Comparison of ENCODE assay signal across 8 cellular contexts in the genomic region with DNA sequence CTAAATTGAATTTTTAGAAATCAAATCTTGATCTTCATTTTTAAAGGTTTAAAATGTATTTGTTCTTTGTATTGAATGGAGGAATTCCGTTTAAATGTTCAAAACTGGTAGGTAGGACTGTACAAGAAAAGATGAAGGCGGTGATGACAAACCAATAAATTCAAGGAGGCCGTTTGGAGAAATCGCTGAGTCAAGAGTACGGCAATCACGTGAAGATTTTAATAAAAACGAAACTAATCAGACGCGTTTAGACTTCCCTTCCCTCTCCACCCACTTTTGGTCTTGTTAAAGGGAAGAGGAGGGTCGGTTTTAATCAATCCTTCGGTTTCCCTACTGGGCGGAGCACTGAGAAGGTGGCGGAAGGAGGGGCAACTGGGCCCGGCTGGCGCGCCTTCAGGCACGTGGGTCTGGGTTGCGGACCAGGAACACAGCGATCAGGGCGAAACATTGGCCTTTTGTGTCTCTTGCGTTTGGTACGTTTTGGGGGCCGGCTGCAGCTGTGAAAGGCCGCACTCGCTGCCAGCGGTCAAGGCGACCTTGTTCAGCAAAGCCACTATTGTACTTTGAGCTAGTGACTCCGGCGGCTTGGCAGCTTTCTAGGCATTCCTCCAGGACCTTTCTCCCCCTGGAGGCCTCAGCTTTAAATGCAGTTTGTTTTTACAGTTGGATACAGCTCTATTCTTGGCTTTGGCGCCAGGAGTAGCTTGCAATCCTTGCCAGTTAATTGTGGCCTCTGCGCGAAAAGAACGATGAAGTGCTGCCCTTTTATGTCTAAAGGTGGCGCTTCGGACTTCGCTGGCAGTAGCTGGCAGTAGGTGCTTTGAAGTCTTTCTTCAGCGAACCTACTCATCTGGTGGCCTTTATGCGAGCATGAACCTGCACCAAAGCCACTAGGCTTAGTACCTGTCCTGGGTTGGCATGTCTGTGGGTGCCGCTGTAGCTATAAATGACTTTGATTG. TPM values are rescaled to one million over a fixed set of nuclear protein-coding genes. Genes with fewer than 3 reads are reported as not detected.
DNase-seq lines count a peak whose midpoint lies in the region; ATAC-seq and TF ChIP-seq lines count a peak whose summit lies in the region.

No MANE protein-coding gene starts in this region.

- H3K27ac Mint-ChIP-seq in CD14-positive monocyte, result peak overlapping the region; percentile 90 to 98 (median 95)
- H3K27ac Mint-ChIP-seq in activated CD4-positive, alpha-beta memory T cell treated with anti-CD3 and anti-CD28 coated beads for 36 hours, result peak overlapping the region; percentile 86

- H3K36me3 Mint-ChIP-seq in CD14-positive monocyte, result no peaks in the 10 kb centered on the region
- no peaks in the 10 kb centered on the region for H3K36me3 Mint-ChIP-seq in activated CD4-positive, alpha-beta memory T cell treated with anti-CD3 and anti-CD28 coated beads for 36 hours

- peak overlapping the region; percentile 83 to 88 for H3K4me3 Mint-ChIP-seq in CD14-positive monocyte
- peak overlapping the region; percentile 69 for H3K4me3 Mint-ChIP-seq in activated CD4-positive, alpha-beta memory T cell treated with anti-CD3 and anti-CD28 coated beads for 36 hours

- CTCF ChIA-PET in activated CD4-positive, alpha-beta memory T cell treated with anti-CD3 and anti-CD28 coated beads for 36 hours (lab: Charles Lee), result interaction anchor here (0.7 to 1.7 kb wide), 13 partner anchors 10 to 235 kb away, joined by 3 to 9 read pairs (median 4); partner anchors contain the start of genes CUL4B, MCTS1 and ZBTB33

- peak; percentile 45 for DNase-seq in CD14-positive monocyte (ENCODE audit: low spot score)
- DNase-seq in NCI-H526 (lab: John Stamatoyannopoulos, UW), result peak; percentile 86 to 87
- peak; percentile 69 for DNase-seq in activated CD4-positive, alpha-beta memory T cell treated with anti-CD3 and anti-CD28 coated beads for 36 hours
- peak; percentile 20 for DNase-seq in effector CD8-positive, alpha-beta T cell (lab: John Stamatoyannopoulos, UW)
- DNase-seq in lower lobe of right lung, result peak; percentile 69
- DNase-seq in stimulated activated CD4-positive, alpha-beta T cell treated with anti-CD3 and anti-CD28 coated beads, TNF-alpha, amount 100 ng/mL, for 4 hours (ENCODE audit: low read depth in 3 of 3), result peak in 2 of 3 experiments; percentile 25 to 33

- peak overlapping the region; percentile 88 for H3K27ac ChIP-seq in lower lobe of right lung

- H3K36me3 ChIP-seq in lower lobe of right lung, result no peaks in the 10 kb centered on the region

- no peaks in the 10 kb centered on the region for H3K9me3 ChIP-seq in lower lobe of right lung

- peaks cover 30% of the 10 kb centered on the region for H3K4me1 Mint-ChIP-seq in CD14-positive monocyte
- peaks cover 26% of the 10 kb centered on the region for H3K4me1 Mint-ChIP-seq in activated CD4-positive, alpha-beta memory T cell treated with anti-CD3 and anti-CD28 coated beads for 36 hours (ENCODE audit: low read depth)

- peak overlapping the region; percentile 55 for H3K4me3 ChIP-seq in lower lobe of right lung

- H3K27me3 Mint-ChIP-seq in CD14-positive monocyte (ENCODE audit: low read depth in 3 of 3), result peaks cover 0 to 14% (median 3%) of the 10 kb centered on the region in 3 donors
- no peaks in the 10 kb centered on the region for H3K27me3 Mint-ChIP-seq in activated CD4-positive, alpha-beta memory T cell treated with anti-CD3 and anti-CD28 coated beads for 36 hours

- H3K9me3 Mint-ChIP-seq in CD14-positive monocyte, result peaks cover 0 to 3% (median 0%) of the 10 kb centered on the region in 7 donors
- H3K9me3 Mint-ChIP-seq in activated CD4-positive, alpha-beta memory T cell treated with anti-CD3 and anti-CD28 coated beads for 36 hours, result no peaks in the 10 kb centered on the region

- TF ChIP-seq CTCF in CD14-positive monocyte (IDR thresholded peaks at IDR 0.05) (peak; percentile 58), lower lobe of right lung (IDR thresholded peaks at IDR 0.05) (peak; percentile 46)

- ATAC-seq in GM19324 (IDR thresholded peaks at IDR 0.05; ENCODE audit: low FRiP score, unreplicated experiment) (peak; percentile 65), HG03457 (IDR thresholded peaks at IDR 0.05; ENCODE audit: unreplicated experiment) (peak; percentile 73), lower lobe of right lung (peak; percentile 91 to 95)

- H3K4me1 ChIP-seq in lower lobe of right lung, result peaks cover 13% of the 10 kb centered on the region

- H3K27me3 ChIP-seq in lower lobe of right lung (ENCODE audit: low read depth), result no peaks in the 10 kb centered on the region

- POLR2A ChIA-PET in activated CD4-positive, alpha-beta memory T cell treated with anti-CD3 and anti-CD28 coated beads for 36 hours (lab: Charles Lee), result interaction anchor here (1.1 to 1.3 kb wide), 2 partner anchors 17 to 21 kb away, joined by 3 to 4 read pairs; partner anchors contain the start of gene LAMP2

- intact Hi-C loops in CD14-positive monocyte (cut with micrococcal nuclease) (no loop called here), lower lobe of right lung (cut with DNase I) (no loop called here)
- intact Hi-C loops in activated CD4-positive, alpha-beta memory T cell treated with anti-CD3 and anti-CD28 coated beads for 36 hours (cut with micrococcal nuclease), result loop anchor here (1.0 to 5.0 kb wide), 6 partner anchors 12 to 235 kb away; partner anchors contain the start of genes C1GALT1C1, CUL4B and LAMP2

RNA-seq across cellular contexts. Expression of gene LAMP2, which starts 16.7 kb away (rescaled TPM):
- 100 to 1,000 TPM; 330 to 381 TPM for polyA plus RNA-seq in CD14-positive monocyte
- 10 to 100 TPM; 38.5 to 38.7 TPM for total RNA-seq in activated CD4-positive, alpha-beta memory T cell treated with anti-CD3 and anti-CD28 coated beads for 36 hours
- total RNA-seq in lower lobe of right lung, result 156 TPM

Comparison
In these comparisons a context has a peak if more than half of its experiments do, and no peak if none do; other contexts are left out.
1. Peak in every context shown above with its lines: DNase-seq, ATAC-seq, H3K4me3 ChIP-seq and H3K27ac ChIP-seq.
2. DNase-seq: peak in every context shown above with its lines; median percentile 86 in NCI-H526; 69 in activated CD4-positive, alpha-beta memory T cell treated with anti-CD3 and anti-CD28 coated beads for 36 hours; 69 in lower lobe of right lung; 45 in CD14-positive monocyte; 29 in stimulated activated CD4-positive, alpha-beta T cell treated with anti-CD3 and anti-CD28 coated beads, TNF-alpha, amount 100 ng/mL, for 4 hours; 20 in effector CD8-positive, alpha-beta T cell.